In genomic region chr7:42035205-42035604, GRCh38 we compare ENCODE assay signal across 1 cellular context.
TF ChIP-seq lines count a peak whose summit lies in the region.

No MANE protein-coding gene starts in this region.

TF ChIP-seq in IMR-90, 13 proteins besides CTCF, POLR2A, EP300 and RAD21:
- no peak for TF ChIP-seq USF2 (IDR thresholded peaks at IDR 0.05; ENCODE audit: low read depth, low read length)
- no peak for TF ChIP-seq MXI1 (IDR thresholded peaks at IDR 0.05; ENCODE audit: borderline replicate concordance, low read depth, low read length)
- no peak for TF ChIP-seq CEBPB (IDR thresholded peaks at IDR 0.05; ENCODE audit: low read depth, low read length)
- no peak for TF ChIP-seq MAFK (IDR thresholded peaks at IDR 0.05; ENCODE audit: low read depth, low read length)
- no peak for TF ChIP-seq NFE2L2 (IDR thresholded peaks at IDR 0.05; ENCODE audit: low read depth, low read length)
- TF ChIP-seq SMC3 (IDR thresholded peaks at IDR 0.05; ENCODE audit: low read depth, low read length): no peak
- TF ChIP-seq CHD1 (IDR thresholded peaks at IDR 0.05; ENCODE audit: low read depth, low read length): no peak
- TF ChIP-seq BHLHE40 (IDR thresholded peaks at IDR 0.05; ENCODE audit: low read depth, low read length): no peak
- TF ChIP-seq RFX5 (IDR thresholded peaks at IDR 0.05; ENCODE audit: low read depth, low read length): no peak
- TF ChIP-seq MAZ (IDR thresholded peaks at IDR 0.05; ENCODE audit: borderline replicate concordance, low read depth, low read length): no peak
- TF ChIP-seq RCOR1 (IDR thresholded peaks at IDR 0.05; ENCODE audit: insufficient replicate concordance, low read length): no peak
- TF ChIP-seq FOS (IDR thresholded peaks at IDR 0.05; ENCODE audit: low read depth, low read length): no peak
- TF ChIP-seq ELK1 (IDR thresholded peaks at IDR 0.05; ENCODE audit: borderline replicate concordance, low read depth, low read length): no peak
TF ChIP-seq in IMR-90: peak in this region for 0.
